In the genomic region with DNA sequence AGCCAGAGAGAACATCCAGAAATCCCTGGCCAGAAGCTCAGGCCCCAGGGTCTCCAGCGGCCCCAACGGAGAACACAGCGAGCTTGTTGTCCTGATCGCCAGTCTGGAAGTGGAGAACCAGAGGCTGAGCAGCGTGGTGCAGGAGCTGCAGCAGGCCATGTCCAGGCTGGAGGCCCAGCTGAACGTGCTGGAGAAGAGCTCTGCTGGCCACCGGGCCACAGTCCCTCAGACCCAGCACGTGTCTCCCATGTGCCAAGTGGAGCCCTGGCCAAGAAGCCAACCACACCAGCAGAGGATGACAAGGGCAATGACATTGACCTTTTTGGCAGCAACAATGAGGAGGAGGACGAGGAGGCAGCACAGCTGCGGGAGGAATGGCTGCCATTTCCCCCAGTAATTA, we compare ENCODE assay signal across 16 cellular contexts. TPM values are rescaled to one million over a fixed set of nuclear protein-coding genes. Genes with fewer than 3 reads are reported as not detected.
DNase-seq lines count a peak whose midpoint lies in the region; ATAC-seq, FAIRE-seq and TF ChIP-seq lines count a peak whose summit lies in the region.
"Had no signal": no experiment of that assay in that cellular context is flagged by ENCODE, and none has a peak within 500 bp of the region (broad histone marks: within the 10 kb centered on the region; RNA-seq: fewer than 3 reads in every experiment).

No MANE protein-coding gene starts in this region.

- no peak for TF ChIP-seq CTCF in endothelial cell of umbilical vein (IDR thresholded peaks at IDR 0.05; ENCODE audit: extremely low read depth in 1 of 2, insufficient read depth in 1 of 2, low read depth in 1 of 2, low read length in 2 of 2)
- no peak for TF ChIP-seq CTCF in testis (IDR thresholded peaks at IDR 0.05)

- ATAC-seq in left ventricle myocardium superior: peak; percentile 75
- ATAC-seq: PC-3 had no signal

- H3K79me2 ChIP-seq in endothelial cell of umbilical vein (ENCODE audit: control insufficient read depth, insufficient read depth, low read length): no peaks in the 10 kb centered on the region

- FAIRE-seq in endothelial cell of umbilical vein (lab: Jason Lieb, UNC): no peak
- FAIRE-seq: H54 had no signal

- H3K9me1 ChIP-seq in endothelial cell of umbilical vein (replicated peaks; ENCODE audit: control insufficient read depth, extremely low read depth, insufficient read depth, low read length): no peaks in the 10 kb centered on the region

- H3K4me2 ChIP-seq in endothelial cell of umbilical vein (ENCODE audit: insufficient read depth, low read length): no peak overlapping the region

- DNase-seq in endothelial cell of umbilical vein (ENCODE audit: low read depth, low spot score): peak; percentile 11
- peak; percentile 52 for DNase-seq in left ventricle myocardium superior
- DNase-seq in myocyte (ENCODE audit: low read depth): peak; percentile 38
- DNase-seq in testis: peak; percentile 67
- DNase-seq in foreskin melanocyte: no peak
- DNase-seq in NCI-H2029 treated with DMSO at 0.1 percent for 48 hours (lab: John Stamatoyannopoulos, UW): no peak
- DNase-seq in HT-29 (ENCODE audit: low spot score): no peak
- DNase-seq: CD4-positive, CD25-positive, alpha-beta regulatory T cell; IMR-90; NCI-H187 treated with DMSO at 0.1 percent for 48 hours; NCI-H446; NCI-H748 treated with DMSO at 0.1 percent for 48 hours; PC-3 had no signal

- no peak overlapping the region for H2AFZ ChIP-seq in endothelial cell of umbilical vein (ENCODE audit: low read depth, low read length)

- 58 to 63% methylated on average over 7 to 10 of the region's 10 CpGs for WGBS in testis, 2 donors

- intact Hi-C loops in endothelial cell of umbilical vein (cut with micrococcal nuclease) (no loop called here), left ventricle myocardium superior (cut with micrococcal nuclease) (no loop called here), testis (cut with DNase I; ENCODE audit: low total_unique reads) (no loop called here)

- CTCF ChIA-PET in endothelial cell of umbilical vein (lab: Charles Lee): interaction anchor here (1.0 to 4.2 kb wide), 4 partner anchors 11 to 141 kb away, joined by 3 to 22 read pairs (median 8); no protein-coding TSS in a partner anchor

- H3K4me3 ChIP-seq in endothelial cell of umbilical vein (replicated peaks in 1 of 3; ENCODE audit: insufficient read depth in 1 of 3, low read depth in 1 of 3, low read length in 3 of 3) (no peak overlapping the region), testis (no peak overlapping the region)

- H3K27ac ChIP-seq in endothelial cell of umbilical vein (ENCODE audit: insufficient read depth, low read depth, low read length) (no peak overlapping the region), testis (peak overlapping the region in 1 of 2 donors; percentile 20)

- H3K9me3 ChIP-seq in endothelial cell of umbilical vein (replicated peaks; ENCODE audit: control insufficient read depth, insufficient read depth, low read length) (no peaks in the 10 kb centered on the region), testis (no peaks in the 10 kb centered on the region)

- H3K4me1 ChIP-seq in endothelial cell of umbilical vein (ENCODE audit: control insufficient read depth, extremely low read depth, insufficient read depth, low read length): peaks cover 6% of the 10 kb centered on the region
- H3K4me1 ChIP-seq in testis: no peaks in the 10 kb centered on the region

- POLR2A ChIA-PET in endothelial cell of umbilical vein (lab: Charles Lee): no interaction called here

- peaks cover 32 to 44% of the 10 kb centered on the region in 2 experiments for H3K27me3 ChIP-seq in endothelial cell of umbilical vein (ENCODE audit: control insufficient read depth in 2 of 2, insufficient read depth in 2 of 2, low read length in 2 of 2)
- no peaks in the 10 kb centered on the region for H3K27me3 ChIP-seq in testis

- TF ChIP-seq POLR2A in endothelial cell of umbilical vein (IDR thresholded peaks at IDR 0.05; ENCODE audit: low read depth, low read length) (no peak), testis (IDR thresholded peaks at IDR 0.05) (no peak)

- no TSS peak for BruUV-seq in endothelial cell of umbilical vein (replicated peaks; lab: Mats Ljungman, UMichigan)

- H3K36me3 ChIP-seq in endothelial cell of umbilical vein (ENCODE audit: control insufficient read depth in 2 of 2, extremely low read depth in 1 of 2, insufficient read depth in 2 of 2, low read length in 2 of 2): no peaks in the 10 kb centered on the region
- H3K36me3 ChIP-seq in testis (ENCODE audit: low read depth, missing control alignments): no peaks in the 10 kb centered on the region

- dilution Hi-C loops in endothelial cell of umbilical vein (cut with MboI; ENCODE audit: extremely low pct_ligation_motif_present, low sequenced_read_pairs): loop anchor here (5.0 kb wide), 1 partner anchor 38 kb away; a partner anchor contains a TSS

- no peaks in the 10 kb centered on the region for H4K20me1 ChIP-seq in endothelial cell of umbilical vein (replicated peaks; ENCODE audit: control insufficient read depth, extremely low read depth, insufficient read depth, low read length)

- no peak overlapping the region for H3K9ac ChIP-seq in endothelial cell of umbilical vein (replicated peaks; ENCODE audit: extremely low read depth, insufficient read depth, low read length)

TF ChIP-seq in endothelial cell of umbilical vein, 7 proteins besides CTCF, POLR2A, EP300 and RAD21:
- TF ChIP-seq EZH2 (IDR thresholded peaks at IDR 0.05; ENCODE audit: borderline replicate concordance, low read depth, low read length, severe bottlenecking): no peak
- TF ChIP-seq POLR2AphosphoS5 (IDR thresholded peaks at IDR 0.05; ENCODE audit: insufficient read depth, low read depth, low read length): no peak
- no peak for TF ChIP-seq GATA2 (IDR thresholded peaks at IDR 0.05; ENCODE audit: insufficient read depth, insufficient read length, low read depth, low read length)
- no peak for TF ChIP-seq FOS (IDR thresholded peaks at IDR 0.05; ENCODE audit: borderline replicate concordance, insufficient read depth, low read length)
- TF ChIP-seq, protein P1, sequence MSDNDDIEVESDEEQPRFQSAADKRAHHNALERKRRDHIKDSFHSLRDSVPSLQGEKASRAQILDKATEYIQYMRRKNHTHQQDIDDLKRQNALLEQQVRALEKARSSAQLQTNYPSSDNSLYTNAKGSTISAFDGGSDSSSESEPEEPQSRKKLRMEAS (IDR thresholded peaks at IDR 0.05; ENCODE audit: insufficient read depth, insufficient read length): no peak
- TF ChIP-seq MYC (IDR thresholded peaks at IDR 0.05; ENCODE audit: low read depth, low read length): no peak
- no peak for TF ChIP-seq JUN (IDR thresholded peaks at IDR 0.05; ENCODE audit: borderline replicate concordance, insufficient read depth, insufficient read length, low read depth)

RNA-seq across cellular contexts. Expression of a gene that starts 20.6 kb away (rescaled TPM):
- total RNA-seq in endothelial cell of umbilical vein (not detected in 2 replicates), left ventricle myocardium superior (not detected), myocyte (not detected in 2 replicates), testis (not detected)
- polyA plus RNA-seq in endothelial cell of umbilical vein (not detected in 2 replicates), testis (ENCODE audit: insufficient read depth, low read depth, low replicate concordance) (not detected)
- not detected in 2 replicates for polyA plus RNA-seq in endothelial cell of umbilical vein (2011; cell fraction: cytosol; rRNA removed)
- not detected in 2 replicates for polyA plus RNA-seq in endothelial cell of umbilical vein (2011; cell fraction: nucleus; rRNA removed)
- not detected in 2 replicates for polyA plus RNA-seq in endothelial cell of umbilical vein (2012)
- not detected in 2 replicates for polyA minus RNA-seq in endothelial cell of umbilical vein
- polyA minus RNA-seq in endothelial cell of umbilical vein (2011; cell fraction: cytosol; rRNA and poly(A)+ RNA removed): not detected
- not detected in 2 replicates for polyA minus RNA-seq in endothelial cell of umbilical vein (2011; cell fraction: nucleus; rRNA and poly(A)+ RNA removed)
- not detected for polyA plus RNA-seq in myocyte (2012)
- not detected in 2 replicates for total RNA-seq in HT-29 (2014; rRNA removed; shearing (Covaris generic))
- total RNA-seq: CD4-positive, CD25-positive, alpha-beta regulatory T cell; IMR-90; LHCN-M2; PC-3; SK-MEL-5 had no signal
- polyA plus RNA-seq: CD4-positive, CD25-positive, alpha-beta regulatory T cell; IMR-90 had no signal

RNA-seq across cellular contexts. Expression of a gene that starts 39.0 kb away (rescaled TPM):
- not detected in 2 replicates for total RNA-seq in endothelial cell of umbilical vein
- polyA plus RNA-seq in endothelial cell of umbilical vein: not detected in 2 replicates
- polyA plus RNA-seq in endothelial cell of umbilical vein (2011; cell fraction: cytosol; rRNA removed): not detected in 2 replicates
- not detected in 2 replicates for polyA plus RNA-seq in endothelial cell of umbilical vein (2011; cell fraction: nucleus; rRNA removed)
- not detected in 2 replicates for polyA plus RNA-seq in endothelial cell of umbilical vein (2012)
- not detected in 2 replicates for polyA minus RNA-seq in endothelial cell of umbilical vein
- polyA minus RNA-seq in endothelial cell of umbilical vein (2011; cell fraction: cytosol; rRNA and poly(A)+ RNA removed): not detected
- not detected in 2 replicates for polyA minus RNA-seq in endothelial cell of umbilical vein (2011; cell fraction: nucleus; rRNA and poly(A)+ RNA removed)
- not detected for total RNA-seq in left ventricle myocardium superior
- not detected in 2 replicates for total RNA-seq in myocyte
- not detected for polyA plus RNA-seq in myocyte (2012)
- total RNA-seq in testis: not detected
- polyA plus RNA-seq in testis (ENCODE audit: insufficient read depth, low read depth, low replicate concordance): 10.3 TPM
- total RNA-seq in HT-29 (2014; rRNA removed; shearing (Covaris generic)): not detected in 2 replicates
- total RNA-seq: CD4-positive, CD25-positive, alpha-beta regulatory T cell; IMR-90; LHCN-M2; PC-3; SK-MEL-5 had no signal
- polyA plus RNA-seq: CD4-positive, CD25-positive, alpha-beta regulatory T cell; IMR-90 had no signal

RNA-seq across cellular contexts. Expression of a gene that starts 45.6 kb away (rescaled TPM):
- total RNA-seq in endothelial cell of umbilical vein (73.6 and 86.8 TPM in 2 replicates), left ventricle myocardium superior (11.6 TPM), myocyte (11.6 and 12.3 TPM in 2 replicates), testis (10 to 100 TPM; 42.0 to 46.6 TPM)
- polyA plus RNA-seq in endothelial cell of umbilical vein (17.5 and 22.9 TPM in 2 replicates), testis (ENCODE audit: insufficient read depth, low read depth, low replicate concordance) (25.0 TPM)
- 15.9 and 16.6 TPM in 2 replicates for polyA plus RNA-seq in endothelial cell of umbilical vein (2011; cell fraction: cytosol; rRNA removed)
- polyA plus RNA-seq in endothelial cell of umbilical vein (2011; cell fraction: nucleus; rRNA removed): 75.2 and 76.8 TPM in 2 replicates
- polyA plus RNA-seq in endothelial cell of umbilical vein (2012): 23.9 and 31.4 TPM in 2 replicates
- 25.1 and 32.4 TPM in 2 replicates for polyA minus RNA-seq in endothelial cell of umbilical vein
- 87.9 TPM for polyA minus RNA-seq in endothelial cell of umbilical vein (2011; cell fraction: cytosol; rRNA and poly(A)+ RNA removed)
- polyA minus RNA-seq in endothelial cell of umbilical vein (2011; cell fraction: nucleus; rRNA and poly(A)+ RNA removed): 35.9 and 37.7 TPM in 2 replicates
- polyA plus RNA-seq in myocyte (2012): 9.1 TPM
- total RNA-seq in HT-29 (2014; rRNA removed; shearing (Covaris generic)): 131 and 164 TPM in 2 replicates

Comparison
In these comparisons a context has a peak if more than half of its experiments do, and no peak if none do; other contexts are left out.
1. DNase-seq: peak in endothelial cell of umbilical vein (single experiment), left ventricle myocardium superior (single experiment), myocyte (single experiment) and testis (single experiment); none in foreskin melanocyte (single experiment), NCI-H2029 treated with DMSO at 0.1 percent for 48 hours (single experiment) and HT-29 (single experiment).